Comparison of ENCODE assay signal across 15 cellular contexts in the genomic region with DNA sequence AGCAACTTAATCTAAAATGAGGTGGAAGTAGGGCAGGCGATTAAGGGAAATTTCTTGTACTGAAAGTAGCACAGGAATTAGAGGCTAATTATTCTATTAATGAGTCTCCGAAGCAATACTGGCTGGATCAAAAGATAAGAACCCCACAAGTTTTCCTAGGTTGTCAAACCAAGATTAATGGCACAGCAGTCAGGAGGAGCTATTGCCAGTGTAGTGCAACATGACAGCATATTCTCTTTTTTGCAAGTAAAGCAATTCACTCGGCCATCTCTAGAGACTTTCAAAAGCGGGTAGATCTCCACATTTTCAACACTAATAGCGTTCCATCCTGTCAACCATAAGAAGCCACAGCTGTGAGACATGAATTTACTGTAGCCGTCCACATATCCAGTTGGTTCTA.
DNase-seq lines count a peak whose midpoint lies in the region; ATAC-seq and TF ChIP-seq lines count a peak whose summit lies in the region.
"Had no signal": no experiment of that assay in that cellular context is flagged by ENCODE, and none has a peak within 500 bp of the region (broad histone marks: within the 10 kb centered on the region; RNA-seq: fewer than 3 reads in every experiment).

No MANE protein-coding gene starts in this region.

- CTCF ChIA-PET in OCI-LY7 (lab: Charles Lee; ENCODE audit: unreplicated experiment): no interaction called here

- no peaks in the 10 kb centered on the region for H3K27me3 ChIP-seq in cardiac muscle cell
- no peaks in the 10 kb centered on the region for H3K27me3 ChIP-seq in heart left ventricle
- H3K27me3 ChIP-seq in GM23248 (replicated peaks; ENCODE audit: insufficient read depth): no peaks in the 10 kb centered on the region

- peaks cover 15% of the 10 kb centered on the region for H3K4me1 Mint-ChIP-seq in brain
- peaks cover 35% of the 10 kb centered on the region for H3K4me1 Mint-ChIP-seq in nephron
- H3K4me1 Mint-ChIP-seq: CD4-positive, alpha-beta memory T cell; H9 had no signal

- H3K27me3 Mint-ChIP-seq in brain: no peaks in the 10 kb centered on the region
- no peaks in the 10 kb centered on the region for H3K27me3 Mint-ChIP-seq in nephron (ENCODE audit: low read depth)

- POLR2A ChIA-PET in OCI-LY7 (lab: Charles Lee): interaction anchor here (0.6 kb wide), 1 partner anchor 19 kb away, joined by 3 read pairs; no protein-coding TSS in a partner anchor

- no peak for ATAC-seq in heart left ventricle
- ATAC-seq: GM12878 had no signal

- H3K79me2 ChIP-seq in GM23248 (ENCODE audit: insufficient read depth) (peaks cover 45% of the 10 kb centered on the region), OCI-LY7 (ENCODE audit: insufficient read depth, low read depth, low read length) (no peaks in the 10 kb centered on the region)

- H3K4me3 Mint-ChIP-seq in brain (no peak overlapping the region), nephron (no peak overlapping the region)
- H3K4me3 Mint-ChIP-seq: CD4-positive, alpha-beta memory T cell; H9 had no signal

- H3K9me3 Mint-ChIP-seq in brain (peaks cover 0 to 11% (median 0%) of the 10 kb centered on the region in 5 experiments), nephron (no peaks in the 10 kb centered on the region)
- H3K9me3 Mint-ChIP-seq: CD4-positive, alpha-beta memory T cell; H9 had no signal

- H4K20me1 ChIP-seq in GM23248 (ENCODE audit: insufficient read depth) (no peaks in the 10 kb centered on the region), OCI-LY7 (ENCODE audit: insufficient read depth, low read length) (no peaks in the 10 kb centered on the region)

- WGBS in heart left ventricle, 4 donors: 73 to 81% (median 75%) methylated on average over 6 of the region's 6 CpGs
- 88 to 95% methylated on average over 6 of the region's 6 CpGs for WGBS in GM23248 (ENCODE audit: low coverage in 1 of 2, low lambda C conversion rate in 2 of 2, missing lambda C conversion rate in 2 of 2), 2 experiments

- no peaks in the 10 kb centered on the region for H3K9me3 ChIP-seq in cardiac muscle cell (ENCODE audit: low read depth)
- no peaks in the 10 kb centered on the region for H3K9me3 ChIP-seq in heart left ventricle
- H3K9me3 ChIP-seq in GM23248 (ENCODE audit: low read depth): no peaks in the 10 kb centered on the region
- H3K9me3 ChIP-seq in OCI-LY7 (ENCODE audit: low read length): 0 out of 2 replicates have a peak, but pooled peaks cover 5% of the 10 kb centered on the region

- H3K4me2 ChIP-seq in GM23248 (ENCODE audit: unreplicated experiment) (peak overlapping the region; percentile 61), OCI-LY7 (ENCODE audit: low read length) (no peak overlapping the region)

- H3K4me3 ChIP-seq in cardiac muscle cell (no peak overlapping the region), heart left ventricle (no peak overlapping the region), GM23248 (no peak overlapping the region), OCI-LY7 (ENCODE audit: low read depth, low read length, poor library complexity, severe bottlenecking) (no peak overlapping the region)
- H3K4me3 ChIP-seq: GM12878 had no signal

- DNase-seq in cardiac muscle cell (ENCODE audit: low read depth in 1 of 2, low spot score in 1 of 2) (no peak), heart left ventricle (no peak), GM23248 (no peak), head of caudate nucleus (no peak), SHP77 (lab: John Stamatoyannopoulos, UW) (no peak), OCI-LY7 (ENCODE audit: low spot score) (no peak)
- DNase-seq: ACHN; CD4-positive, alpha-beta memory T cell; DMS79; GOT3; H9 had no signal

- H3K27ac Mint-ChIP-seq in brain: peak overlapping the region in 3 of 5 experiments; percentile 58 to 79 (median 79)
- peak overlapping the region; percentile 40 to 71 (median 56) for H3K27ac Mint-ChIP-seq in nephron
- H3K27ac Mint-ChIP-seq: CD4-positive, alpha-beta memory T cell had no signal

- H3K4me1 ChIP-seq in cardiac muscle cell (ENCODE audit: low read depth) (peaks cover 27% of the 10 kb centered on the region), heart left ventricle (peaks cover 0 to 25% (median 6%) of the 10 kb centered on the region in 12 donors), GM23248 (ENCODE audit: insufficient read depth) (peaks cover 65% of the 10 kb centered on the region), OCI-LY7 (ENCODE audit: insufficient read depth, low read length, poor library complexity, severe bottlenecking) (no peaks in the 10 kb centered on the region)

- H2AFZ ChIP-seq in GM23248: no peak overlapping the region
- no peak overlapping the region for H2AFZ ChIP-seq in OCI-LY7 (ENCODE audit: low read length)

- H3K9ac ChIP-seq in GM23248: peak overlapping the region; percentile 55; the same call in 1 of the 2 replicates

- no peaks in the 10 kb centered on the region for H3K36me3 ChIP-seq in cardiac muscle cell
- H3K36me3 ChIP-seq in heart left ventricle: peaks cover 0 to 10% (median 0%) of the 10 kb centered on the region in 9 donors
- no peaks in the 10 kb centered on the region for H3K36me3 ChIP-seq in GM23248 (ENCODE audit: low read depth)
- no peaks in the 10 kb centered on the region for H3K36me3 ChIP-seq in OCI-LY7 (ENCODE audit: insufficient read depth, low read length)

- intact Hi-C loops in heart left ventricle (cut with DNase I): no loop called here
- intact Hi-C loops in head of caudate nucleus (cut with DNase I): no loop called here
- intact Hi-C loops in OCI-LY7 (cut with micrococcal nuclease; ENCODE audit: unreplicated experiment): no loop called here

- no TSS peak for BruUV-seq in OCI-LY7 (replicated peaks; lab: Mats Ljungman, UMichigan)

- H3F3A ChIP-seq in GM23248 (ENCODE audit: insufficient read depth): peaks cover 60% of the 10 kb centered on the region

- H3K27ac ChIP-seq in cardiac muscle cell (peak overlapping the region; percentile 34), heart left ventricle (peak overlapping the region in 4 of 12 donors; percentile 3 to 33 (median 19)), GM23248 (peak overlapping the region; percentile 80), OCI-LY7 (ENCODE audit: low read depth, low read length, poor library complexity, severe bottlenecking) (no peak overlapping the region)
- H3K27ac ChIP-seq: C4-2B had no signal

- in situ Hi-C loops in GM23248 (cut with MboI): no loop called here

- H3K36me3 Mint-ChIP-seq in brain: peaks cover 61% of the 10 kb centered on the region
- peaks cover 14% of the 10 kb centered on the region for H3K36me3 Mint-ChIP-seq in nephron (ENCODE audit: low read depth)

- H3K9me2 ChIP-seq in GM23248 (ENCODE audit: insufficient read depth) (no peaks in the 10 kb centered on the region), OCI-LY7 (ENCODE audit: insufficient read depth, low read length) (no peaks in the 10 kb centered on the region)

- no peak for TF ChIP-seq POLR2A in heart left ventricle (IDR thresholded peaks at IDR 0.05)

- TF ChIP-seq CTCF in cardiac muscle cell (IDR thresholded peaks at IDR 0.05; ENCODE audit: low read depth, low read length) (no peak), heart left ventricle (IDR thresholded peaks at IDR 0.05) (no peak), brain (conservative IDR thresholded peaks at IDR 0.05) (no peak), nephron (IDR thresholded peaks at IDR 0.05; ENCODE audit: unreplicated experiment in 3 of 3) (no peak), OCI-LY7 (conservative IDR thresholded peaks at IDR 0.05; ENCODE audit: low read length) (no peak)
